8 cellular contexts compared by ENCODE assay signal in genomic region chr19:3054972-3055740, GRCh38. TPM values are rescaled to one million over a fixed set of nuclear protein-coding genes. Genes with fewer than 3 reads are reported as not detected.
A peak's percentile ranks its signal among the peaks of the same experiment; 100 is the strongest.
DNase-seq lines count a peak whose midpoint lies in the region; ATAC-seq and TF ChIP-seq lines count a peak whose summit lies in the region.

No MANE protein-coding gene starts in this region.

- H4K20me1 ChIP-seq in OCI-LY7 (ENCODE audit: insufficient read depth, low read length), result peaks cover 4% of the 10 kb centered on the region; the same call in 1 of the 2 replicates

- H3K79me2 ChIP-seq in OCI-LY7 (ENCODE audit: insufficient read depth, low read depth, low read length), result peaks cover 23% of the 10 kb centered on the region; the same call in 1 of the 2 replicates

- in situ Hi-C loops in gastrocnemius medialis (cut with MboI; ENCODE audit: low sequenced_read_pairs in 4 of 4), result loop anchor here in 1 of 4 donors (25.0 kb wide), 1 partner anchor 93 kb away; no protein-coding TSS in a partner anchor

- DNase-seq in ELR (ENCODE audit: low read depth) (peak; percentile 36), SW480 (ENCODE audit: low spot score) (peak; percentile 59), gastrocnemius medialis (no peak), OCI-LY7 (ENCODE audit: low spot score) (no peak), cerebellar nuclear complex (lab: John Stamatoyannopoulos, UW) (no peak)
- DNase-seq in stimulated activated CD4-positive, alpha-beta T cell treated with anti-CD3 and anti-CD28 coated beads, Interleukin-12 subunit alpha, Interleukin-12 subunit beta, amount 100 ng/mL, for 4 hours, result no peak

- H3K36me3 ChIP-seq in gastroesophageal sphincter, result peaks cover 0 to 72% of the 10 kb centered on the region in 2 donors
- H3K36me3 ChIP-seq in gastrocnemius medialis, result peaks cover 3 to 56% of the 10 kb centered on the region in 2 donors
- H3K36me3 ChIP-seq in OCI-LY7 (ENCODE audit: insufficient read depth, low read length), result peaks cover 79% of the 10 kb centered on the region

- H3K27me3 ChIP-seq in gastroesophageal sphincter (no peaks in the 10 kb centered on the region), gastrocnemius medialis (no peaks in the 10 kb centered on the region)

- CTCF ChIA-PET in OCI-LY7 (lab: Charles Lee; ENCODE audit: unreplicated experiment), result interaction anchor here (0.6 kb wide), 1 partner anchor 12 kb away, joined by 3 read pairs; no protein-coding TSS in a partner anchor

- H3K4me2 ChIP-seq in OCI-LY7 (ENCODE audit: low read length), result no peak overlapping the region

- H3K4me1 ChIP-seq in gastroesophageal sphincter (peaks cover 2 to 59% (median 24%) of the 10 kb centered on the region in 3 donors), gastrocnemius medialis (peaks cover 51% of the 10 kb centered on the region in 2 donors), OCI-LY7 (ENCODE audit: insufficient read depth, low read length, poor library complexity, severe bottlenecking) (peaks cover 6% of the 10 kb centered on the region)

- H2AFZ ChIP-seq in OCI-LY7 (ENCODE audit: low read length), result no peak overlapping the region

- 62% methylated on average over 7 of the region's 20 CpGs; no CpG with 5 or more reads in 1 of the 2 donors for WGBS in gastroesophageal sphincter (ENCODE audit: low coverage in 1 of 2), 2 donors

- TF ChIP-seq POLR2A in gastroesophageal sphincter (IDR thresholded peaks at IDR 0.05) (no peak), gastrocnemius medialis (IDR thresholded peaks at IDR 0.05) (no peak)

- no TSS peak for BruUV-seq in OCI-LY7 (replicated peaks; lab: Mats Ljungman, UMichigan)

- POLR2A ChIA-PET in OCI-LY7 (lab: Charles Lee), result no interaction called here

- no peaks in the 10 kb centered on the region for H3K9me3 ChIP-seq in gastroesophageal sphincter
- no peaks in the 10 kb centered on the region for H3K9me3 ChIP-seq in gastrocnemius medialis
- no peaks in the 10 kb centered on the region for H3K9me3 ChIP-seq in OCI-LY7 (ENCODE audit: low read length)

- ATAC-seq in gastroesophageal sphincter (no peak), gastrocnemius medialis (no peak), GM19463 (IDR thresholded peaks at IDR 0.05; ENCODE audit: unreplicated experiment) (no peak)

- peak overlapping the region in 3 of 4 donors; percentile 85 to 99 (median 98) for H3K27ac ChIP-seq in gastroesophageal sphincter
- H3K27ac ChIP-seq in gastrocnemius medialis, result peak overlapping the region; percentile 15 to 85 (median 64)
- no peak overlapping the region for H3K27ac ChIP-seq in OCI-LY7 (ENCODE audit: low read depth, low read length, poor library complexity, severe bottlenecking)

- TF ChIP-seq EP300 in gastroesophageal sphincter (IDR thresholded peaks at IDR 0.05), result no peak

- intact Hi-C loops in gastrocnemius medialis (cut with DNase I; ENCODE audit: low total_unique reads), result no loop called here
- intact Hi-C loops in OCI-LY7 (cut with micrococcal nuclease; ENCODE audit: unreplicated experiment), result no loop called here

- no peaks in the 10 kb centered on the region for H3K9me2 ChIP-seq in OCI-LY7 (ENCODE audit: insufficient read depth, low read length)

- no peak for TF ChIP-seq CTCF in gastroesophageal sphincter (IDR thresholded peaks at IDR 0.05)
- TF ChIP-seq CTCF in gastrocnemius medialis (IDR thresholded peaks at IDR 0.05 in 4 of 5, conservative IDR thresholded peaks at IDR 0.05 in 1 of 5), result no peak
- TF ChIP-seq CTCF in OCI-LY7 (conservative IDR thresholded peaks at IDR 0.05; ENCODE audit: low read length), result no peak

- H3K4me3 ChIP-seq in gastroesophageal sphincter (no peak overlapping the region), gastrocnemius medialis (no peak overlapping the region), OCI-LY7 (ENCODE audit: low read depth, low read length, poor library complexity, severe bottlenecking) (no peak overlapping the region)

RNA-seq across cellular contexts. Expression of gene TLE5, which starts 7.1 kb away (rescaled TPM):
- total RNA-seq in gastroesophageal sphincter (100 to 1,000 TPM; 502 to 905 (median 558) TPM), gastrocnemius medialis (100 to 1,000 TPM; 437 to 686 (median 474) TPM), OCI-LY7 (2022) (376 and 463 TPM in 2 replicates)
- total RNA-seq in OCI-LY7 (2014; rRNA removed; shearing (Covaris generic)), result 424 and 448 TPM in 2 replicates

RNA-seq across cellular contexts. Expression of gene TLE2, which starts 26.1 kb away (rescaled TPM):
- total RNA-seq in gastroesophageal sphincter, result 10 to 100 TPM; 27.1 to 46.1 (median 34.4) TPM
- 10 to 100 TPM; 26.1 to 48.5 (median 45.2) TPM for total RNA-seq in gastrocnemius medialis
- total RNA-seq in OCI-LY7 (2014; rRNA removed; shearing (Covaris generic)), result 1.6 and 1.7 TPM in 2 replicates
- 1.1 and 1.2 TPM in 2 replicates for total RNA-seq in OCI-LY7 (2022)

RNA-seq across cellular contexts. Expression of gene GNA11, which starts 39.0 kb away (rescaled TPM):
- total RNA-seq in gastroesophageal sphincter (100 to 1,000 TPM in 1 of 4 donors, 10 to 100 TPM in 3; 68.4 to 154 (median 83.4) TPM), gastrocnemius medialis (10 to 100 TPM; 38.3 to 72.5 (median 68.5) TPM), OCI-LY7 (2022) (10.1 and 14.3 TPM in 2 replicates)
- total RNA-seq in OCI-LY7 (2014; rRNA removed; shearing (Covaris generic)), result 12.9 and 13.4 TPM in 2 replicates

Comparison
In these comparisons a context has a peak if more than half of its experiments do, and no peak if none do; other contexts are left out.
1. DNase-seq: peak in ELR (single experiment) and SW480 (single experiment); none in gastrocnemius medialis (0 of 2), OCI-LY7 (single experiment), cerebellar nuclear complex (0 of 2) and stimulated activated CD4-positive, alpha-beta T cell treated with anti-CD3 and anti-CD28 coated beads, Interleukin-12 subunit alpha, Interleukin-12 subunit beta, amount 100 ng/mL, for 4 hours (single experiment).
2. RNA of gene TLE2, which starts 26.1 kb away (total RNA-seq): 26.1 to 48.5 TPM in gastrocnemius medialis and 27.1 to 46.1 TPM in gastroesophageal sphincter; 1.1 to 1.7 TPM in OCI-LY7; every median in the first group is over 10 times any median in the second.